Comparison of ENCODE assay signal across 1 cellular context in the genomic region with DNA sequence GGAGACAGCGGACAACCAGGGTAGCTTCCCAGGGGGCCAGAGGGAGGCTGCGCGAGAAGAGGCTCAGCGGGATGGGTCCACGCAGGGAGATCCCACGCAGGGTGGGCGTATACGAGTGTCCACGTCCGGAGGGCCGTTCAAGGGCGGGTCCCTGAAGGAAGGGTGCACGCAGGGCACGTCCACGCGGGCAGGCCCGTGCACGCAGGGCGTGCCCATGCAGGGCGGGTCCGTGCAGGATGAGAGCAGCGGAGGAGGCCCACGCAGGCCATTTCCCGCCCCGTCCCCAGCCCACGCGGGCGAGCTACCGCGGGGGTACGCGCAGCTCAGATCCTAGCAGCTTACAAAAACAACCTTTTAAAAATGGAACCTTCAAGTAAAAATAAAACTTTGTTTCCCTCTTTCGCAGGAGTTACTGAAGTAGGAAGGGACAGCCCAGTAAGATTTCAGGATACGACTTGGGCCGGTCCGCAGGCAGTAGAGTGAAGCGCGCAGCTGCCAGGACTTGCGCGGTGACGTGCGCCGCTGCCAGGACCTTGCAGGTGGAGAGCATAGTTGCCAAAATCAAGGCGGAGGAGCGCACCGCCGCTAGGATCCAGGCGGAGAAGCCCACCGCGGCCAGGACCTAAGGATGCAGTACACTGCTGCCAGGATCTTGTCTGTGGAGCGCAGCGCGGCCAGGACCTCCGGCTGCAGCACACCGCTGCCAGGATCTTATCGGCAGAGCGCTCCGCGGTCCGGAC.
TF ChIP-seq lines count a peak whose summit lies in the region.

No MANE protein-coding gene starts in this region.

TF ChIP-seq in HEK293, 187 proteins besides CTCF, POLR2A, EP300 and RAD21 (continued from another document and continues in another):
- TF ChIP-seq ZNF776 (tag by site-specific recombination; IDR thresholded peaks at IDR 0.05; ENCODE audit: borderline replicate concordance) (no peak), ZNF768 (tag by site-specific recombination; IDR thresholded peaks at IDR 0.05) (peak; percentile 56; the same call in 1 of the 2 replicates), ZNF558 (tag by site-specific recombination; IDR thresholded peaks at IDR 0.05) (no peak), ZNF155 (tag by site-specific recombination; IDR thresholded peaks at IDR 0.05) (no peak), ZNF785 (tag by site-specific recombination; IDR thresholded peaks at IDR 0.05) (peak; percentile 100), ZNF664 (tag by site-specific recombination; IDR thresholded peaks at IDR 0.05) (no peak; the same call in 1 of the 2 replicates), ZNF10 (tag by site-specific recombination; IDR thresholded peaks at IDR 0.05) (peak; percentile 68; the same call in 1 of the 2 replicates), BCL11B (tag by site-specific recombination; IDR thresholded peaks at IDR 0.05; ENCODE audit: low read depth) (peak; percentile 65; the same call in 1 of the 2 replicates), ZNF777 (tag by site-specific recombination; IDR thresholded peaks at IDR 0.05; ENCODE audit: borderline replicate concordance) (no peak), ZNF747 (tag by site-specific recombination; IDR thresholded peaks at IDR 0.05) (no peak), ZNF473 (tag by site-specific recombination; IDR thresholded peaks at IDR 0.05) (no peak), ZNF548 (tag by site-specific recombination; IDR thresholded peaks at IDR 0.05) (peak; percentile 9; the same call in 1 of the 2 replicates), SP7 (tag by site-specific recombination; IDR thresholded peaks at IDR 0.05) (peak; percentile 91), PRDM6 (tag by site-specific recombination; IDR thresholded peaks at IDR 0.05) (0 out of 2 replicates have a peak, but pooled peaks have one; percentile 33), SCRT2 (tag by site-specific recombination; IDR thresholded peaks at IDR 0.05) (peak; percentile 87), ZNF610 (tag by site-specific recombination; IDR thresholded peaks at IDR 0.05; ENCODE audit: borderline replicate concordance) (peak; percentile 89), KLF7 (tag by site-specific recombination; IDR thresholded peaks at IDR 0.05; ENCODE audit: borderline replicate concordance) (peak; percentile 96; the same call in 1 of the 2 replicates), ZNF362 (tag by site-specific recombination; IDR thresholded peaks at IDR 0.05) (no peak), ZNF560 (tag by site-specific recombination; IDR thresholded peaks at IDR 0.05; ENCODE audit: borderline replicate concordance) (no peak), ZIC2 (tag by site-specific recombination; IDR thresholded peaks at IDR 0.05) (peak; percentile 95), ZNF830 (tag by site-specific recombination; IDR thresholded peaks at IDR 0.05; ENCODE audit: low read depth) (no peak), HOXC10 (CRISPR knock-in tag; IDR thresholded peaks at IDR 0.05) (no peak; the same call in 1 of the 2 replicates), SP3 (tag by site-specific recombination; IDR thresholded peaks at IDR 0.05) (peak; percentile 88), ZNF214 (tag by site-specific recombination; IDR thresholded peaks at IDR 0.05; ENCODE audit: borderline replicate concordance) (no peak), ZNF670 (tag by site-specific recombination; IDR thresholded peaks at IDR 0.05; ENCODE audit: low read depth) (no peak), REST (tag by site-specific recombination; IDR thresholded peaks at IDR 0.05) (peak; percentile 62), ZNF140 (tag by site-specific recombination; IDR thresholded peaks at IDR 0.05) (no peak), TCF7L2 (IDR thresholded peaks at IDR 0.05; ENCODE audit: borderline replicate concordance, low read depth, low read length) (no peak), ZNF658 (tag by site-specific recombination; IDR thresholded peaks at IDR 0.05) (no peak)
- TF ChIP-seq, protein P1, sequence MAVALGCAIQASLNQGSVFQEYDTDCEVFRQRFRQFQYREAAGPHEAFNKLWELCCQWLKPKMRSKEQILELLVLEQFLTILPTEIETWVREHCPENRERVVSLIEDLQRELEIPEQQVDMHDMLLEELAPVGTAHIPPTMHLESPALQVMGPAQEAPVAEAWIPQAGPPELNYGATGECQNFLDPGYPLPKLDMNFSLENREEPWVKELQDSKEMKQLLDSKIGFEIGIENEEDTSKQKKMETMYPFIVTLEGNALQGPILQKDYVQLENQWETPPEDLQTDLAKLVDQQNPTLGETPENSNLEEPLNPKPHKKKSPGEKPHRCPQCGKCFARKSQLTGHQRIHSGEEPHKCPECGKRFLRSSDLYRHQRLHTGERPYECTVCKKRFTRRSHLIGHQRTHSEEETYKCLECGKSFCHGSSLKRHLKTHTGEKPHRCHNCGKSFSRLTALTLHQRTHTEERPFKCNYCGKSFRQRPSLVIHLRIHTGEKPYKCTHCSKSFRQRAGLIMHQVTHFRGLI (tag by site-specific recombination; IDR thresholded peaks at IDR 0.05): peak; percentile 64; the same call in 1 of the 2 replicates
- TF ChIP-seq, protein P2, sequence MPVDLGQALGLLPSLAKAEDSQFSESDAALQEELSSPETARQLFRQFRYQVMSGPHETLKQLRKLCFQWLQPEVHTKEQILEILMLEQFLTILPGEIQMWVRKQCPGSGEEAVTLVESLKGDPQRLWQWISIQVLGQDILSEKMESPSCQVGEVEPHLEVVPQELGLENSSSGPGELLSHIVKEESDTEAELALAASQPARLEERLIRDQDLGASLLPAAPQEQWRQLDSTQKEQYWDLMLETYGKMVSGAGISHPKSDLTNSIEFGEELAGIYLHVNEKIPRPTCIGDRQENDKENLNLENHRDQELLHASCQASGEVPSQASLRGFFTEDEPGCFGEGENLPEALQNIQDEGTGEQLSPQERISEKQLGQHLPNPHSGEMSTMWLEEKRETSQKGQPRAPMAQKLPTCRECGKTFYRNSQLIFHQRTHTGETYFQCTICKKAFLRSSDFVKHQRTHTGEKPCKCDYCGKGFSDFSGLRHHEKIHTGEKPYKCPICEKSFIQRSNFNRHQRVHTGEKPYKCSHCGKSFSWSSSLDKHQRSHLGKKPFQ (tag by site-specific recombination; IDR thresholded peaks at IDR 0.05): 0 out of 2 replicates have a peak, but pooled peaks have one; percentile 51
- TF ChIP-seq, protein P3, sequence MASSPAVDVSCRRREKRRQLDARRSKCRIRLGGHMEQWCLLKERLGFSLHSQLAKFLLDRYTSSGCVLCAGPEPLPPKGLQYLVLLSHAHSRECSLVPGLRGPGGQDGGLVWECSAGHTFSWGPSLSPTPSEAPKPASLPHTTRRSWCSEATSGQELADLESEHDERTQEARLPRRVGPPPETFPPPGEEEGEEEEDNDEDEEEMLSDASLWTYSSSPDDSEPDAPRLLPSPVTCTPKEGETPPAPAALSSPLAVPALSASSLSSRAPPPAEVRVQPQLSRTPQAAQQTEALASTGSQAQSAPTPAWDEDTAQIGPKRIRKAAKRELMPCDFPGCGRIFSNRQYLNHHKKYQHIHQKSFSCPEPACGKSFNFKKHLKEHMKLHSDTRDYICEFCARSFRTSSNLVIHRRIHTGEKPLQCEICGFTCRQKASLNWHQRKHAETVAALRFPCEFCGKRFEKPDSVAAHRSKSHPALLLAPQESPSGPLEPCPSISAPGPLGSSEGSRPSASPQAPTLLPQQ (tag by site-specific recombination; IDR thresholded peaks at IDR 0.05): peak; percentile 91
- TF ChIP-seq, protein P4, sequence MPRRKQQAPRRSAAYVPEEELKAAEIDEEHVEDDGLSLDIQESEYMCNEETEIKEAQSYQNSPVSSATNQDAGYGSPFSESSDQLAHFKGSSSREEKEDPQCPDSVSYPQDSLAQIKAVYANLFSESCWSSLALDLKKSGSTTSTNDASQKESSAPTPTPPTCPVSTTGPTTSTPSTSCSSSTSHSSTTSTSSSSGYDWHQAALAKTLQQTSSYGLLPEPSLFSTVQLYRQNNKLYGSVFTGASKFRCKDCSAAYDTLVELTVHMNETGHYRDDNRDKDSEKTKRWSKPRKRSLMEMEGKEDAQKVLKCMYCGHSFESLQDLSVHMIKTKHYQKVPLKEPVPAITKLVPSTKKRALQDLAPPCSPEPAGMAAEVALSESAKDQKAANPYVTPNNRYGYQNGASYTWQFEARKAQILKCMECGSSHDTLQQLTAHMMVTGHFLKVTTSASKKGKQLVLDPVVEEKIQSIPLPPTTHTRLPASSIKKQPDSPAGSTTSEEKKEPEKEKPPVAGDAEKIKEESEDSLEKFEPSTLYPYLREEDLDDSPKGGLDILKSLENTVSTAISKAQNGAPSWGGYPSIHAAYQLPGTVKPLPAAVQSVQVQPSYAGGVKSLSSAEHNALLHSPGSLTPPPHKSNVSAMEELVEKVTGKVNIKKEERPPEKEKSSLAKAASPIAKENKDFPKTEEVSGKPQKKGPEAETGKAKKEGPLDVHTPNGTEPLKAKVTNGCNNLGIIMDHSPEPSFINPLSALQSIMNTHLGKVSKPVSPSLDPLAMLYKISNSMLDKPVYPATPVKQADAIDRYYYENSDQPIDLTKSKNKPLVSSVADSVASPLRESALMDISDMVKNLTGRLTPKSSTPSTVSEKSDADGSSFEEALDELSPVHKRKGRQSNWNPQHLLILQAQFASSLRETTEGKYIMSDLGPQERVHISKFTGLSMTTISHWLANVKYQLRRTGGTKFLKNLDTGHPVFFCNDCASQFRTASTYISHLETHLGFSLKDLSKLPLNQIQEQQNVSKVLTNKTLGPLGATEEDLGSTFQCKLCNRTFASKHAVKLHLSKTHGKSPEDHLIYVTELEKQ (tag by site-specific recombination; IDR thresholded peaks at IDR 0.05; ENCODE audit: borderline replicate concordance): peak; percentile 28; the same call in 1 of the 2 replicates
- TF ChIP-seq, protein P5, sequence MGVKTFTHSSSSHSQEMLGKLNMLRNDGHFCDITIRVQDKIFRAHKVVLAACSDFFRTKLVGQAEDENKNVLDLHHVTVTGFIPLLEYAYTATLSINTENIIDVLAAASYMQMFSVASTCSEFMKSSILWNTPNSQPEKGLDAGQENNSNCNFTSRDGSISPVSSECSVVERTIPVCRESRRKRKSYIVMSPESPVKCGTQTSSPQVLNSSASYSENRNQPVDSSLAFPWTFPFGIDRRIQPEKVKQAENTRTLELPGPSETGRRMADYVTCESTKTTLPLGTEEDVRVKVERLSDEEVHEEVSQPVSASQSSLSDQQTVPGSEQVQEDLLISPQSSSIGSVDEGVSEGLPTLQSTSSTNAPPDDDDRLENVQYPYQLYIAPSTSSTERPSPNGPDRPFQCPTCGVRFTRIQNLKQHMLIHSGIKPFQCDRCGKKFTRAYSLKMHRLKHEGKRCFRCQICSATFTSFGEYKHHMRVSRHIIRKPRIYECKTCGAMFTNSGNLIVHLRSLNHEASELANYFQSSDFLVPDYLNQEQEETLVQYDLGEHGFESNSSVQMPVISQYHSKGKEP (tag by site-specific recombination; IDR thresholded peaks at IDR 0.05): no peak
- TF ChIP-seq, protein P6, sequence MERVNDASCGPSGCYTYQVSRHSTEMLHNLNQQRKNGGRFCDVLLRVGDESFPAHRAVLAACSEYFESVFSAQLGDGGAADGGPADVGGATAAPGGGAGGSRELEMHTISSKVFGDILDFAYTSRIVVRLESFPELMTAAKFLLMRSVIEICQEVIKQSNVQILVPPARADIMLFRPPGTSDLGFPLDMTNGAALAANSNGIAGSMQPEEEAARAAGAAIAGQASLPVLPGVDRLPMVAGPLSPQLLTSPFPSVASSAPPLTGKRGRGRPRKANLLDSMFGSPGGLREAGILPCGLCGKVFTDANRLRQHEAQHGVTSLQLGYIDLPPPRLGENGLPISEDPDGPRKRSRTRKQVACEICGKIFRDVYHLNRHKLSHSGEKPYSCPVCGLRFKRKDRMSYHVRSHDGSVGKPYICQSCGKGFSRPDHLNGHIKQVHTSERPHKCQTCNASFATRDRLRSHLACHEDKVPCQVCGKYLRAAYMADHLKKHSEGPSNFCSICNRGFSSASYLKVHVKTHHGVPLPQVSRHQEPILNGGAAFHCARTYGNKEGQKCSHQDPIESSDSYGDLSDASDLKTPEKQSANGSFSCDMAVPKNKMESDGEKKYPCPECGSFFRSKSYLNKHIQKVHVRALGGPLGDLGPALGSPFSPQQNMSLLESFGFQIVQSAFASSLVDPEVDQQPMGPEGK (tag by site-specific recombination; IDR thresholded peaks at IDR 0.05): peak; percentile 80
- TF ChIP-seq, protein P7, sequence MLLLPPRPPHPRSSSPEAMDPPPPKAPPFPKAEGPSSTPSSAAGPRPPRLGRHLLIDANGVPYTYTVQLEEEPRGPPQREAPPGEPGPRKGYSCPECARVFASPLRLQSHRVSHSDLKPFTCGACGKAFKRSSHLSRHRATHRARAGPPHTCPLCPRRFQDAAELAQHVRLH (tag by site-specific recombination; IDR thresholded peaks at IDR 0.05): peak; percentile 81
